ENCODE assay signal across 21 cellular contexts in genomic region chr7:47946581-47947354, GRCh38. TPM values are rescaled to one million over a fixed set of nuclear protein-coding genes. Genes with fewer than 3 reads are reported as not detected.
DNase-seq lines count a peak whose midpoint lies in the region; ATAC-seq, FAIRE-seq and TF ChIP-seq lines count a peak whose summit lies in the region.
"Had no signal": no experiment of that assay in that cellular context is flagged by ENCODE, and none has a peak within 500 bp of the region (broad histone marks: within the 10 kb centered on the region; RNA-seq: fewer than 3 reads in every experiment).

No MANE protein-coding gene starts in this region.

- intact Hi-C loops in mammary epithelial cell (cut with micrococcal nuclease) (loop anchor here (5.0 to 10.0 kb wide), 2 partner anchors 351 to 1908 kb away; no protein-coding TSS in a partner anchor), MCF 10A (cut with micrococcal nuclease) (loop anchor here (10.0 kb wide), 3 partner anchors 348 to 1908 kb away; no protein-coding TSS in a partner anchor)

- H3K4me1 Mint-ChIP-seq in MCF 10A (ENCODE audit: insufficient read depth, unreplicated experiment), result peaks cover 5% of the 10 kb centered on the region
- H3K4me1 Mint-ChIP-seq in effector memory CD8-positive, alpha-beta T cell (ENCODE audit: low read depth in 2 of 2), result no peaks in the 10 kb centered on the region
- H3K4me1 Mint-ChIP-seq: immature natural killer cell, T-cell had no signal

- POLR2A ChIA-PET in MCF 10A (lab: Yijun Ruan, JAX), result interaction anchor here (0.7 kb wide), 1 partner anchor 350 kb away, joined by 3 read pairs; no protein-coding TSS in a partner anchor

- H3K27me3 ChIP-seq in mammary epithelial cell (ENCODE audit: insufficient read depth, low read length), result no peaks in the 10 kb centered on the region
- H3K27me3 ChIP-seq in lung (ENCODE audit: control insufficient read depth, insufficient read depth), result no peaks in the 10 kb centered on the region
- H3K27me3 ChIP-seq in subcutaneous abdominal adipose tissue (ENCODE audit: control insufficient read depth in 5 of 5, insufficient read depth in 4 of 5, low read length in 5 of 5), result no peaks in the 10 kb centered on the region

- no peaks in the 10 kb centered on the region for H3K9me3 ChIP-seq in mammary epithelial cell (replicated peaks; ENCODE audit: insufficient read depth, low read length)
- H3K9me3 ChIP-seq in lung (ENCODE audit: control insufficient read depth in 2 of 2, insufficient read depth in 1 of 2, low read length in 1 of 2), result no peaks in the 10 kb centered on the region
- no peaks in the 10 kb centered on the region for H3K9me3 ChIP-seq in subcutaneous abdominal adipose tissue (ENCODE audit: control insufficient read depth in 5 of 5, low read length in 5 of 5)

- H3K79me2 ChIP-seq in mammary epithelial cell (ENCODE audit: insufficient read depth, low read length), result no peaks in the 10 kb centered on the region

- H3K9ac ChIP-seq in mammary epithelial cell (ENCODE audit: insufficient read depth, low read length), result no peak overlapping the region
- no peak overlapping the region for H3K9ac ChIP-seq in subcutaneous abdominal adipose tissue (ENCODE audit: low read length in 5 of 5)
- H3K9ac ChIP-seq: GM23248 had no signal

- H3K36me3 Mint-ChIP-seq in MCF 10A (ENCODE audit: insufficient read depth, unreplicated experiment), result no peaks in the 10 kb centered on the region
- no peaks in the 10 kb centered on the region for H3K36me3 Mint-ChIP-seq in effector memory CD8-positive, alpha-beta T cell (ENCODE audit: insufficient read depth)
- H3K36me3 Mint-ChIP-seq: immature natural killer cell; natural killer cell treated with Interleukin-12 subunit alpha and Interleukin-12 subunit beta and Interleukin-15 and Interleukin-18, amount 100 ng/mL, for 72 hours; T-cell had no signal

- FAIRE-seq in urothelium cell line (lab: Jason Lieb, UNC), result no peak
- FAIRE-seq: astrocyte had no signal

- DNase-seq in mammary epithelial cell, result peak; percentile 46
- DNase-seq in MCF 10A (ENCODE audit: unreplicated experiment), result no peak
- peak; percentile 95 for DNase-seq in dermis blood vessel endothelial cell
- DNase-seq in lung (ENCODE audit: low spot score), result no peak
- DNase-seq in effector memory CD8-positive, alpha-beta T cell, result no peak
- DNase-seq in urothelium cell line (ENCODE audit: low spot score), result no peak
- DNase-seq: activated gamma-delta T cell; CD4-positive, alpha-beta T cell; DMS53; GM23248; immature natural killer cell; NCI-H1417; NCI-H226; NK-92 treated with Interleukin-12 subunit alpha and Interleukin-12 subunit beta, amount 100 ng/mL, for 24 hours; T-cell had no signal

- no peaks in the 10 kb centered on the region for H3K9me3 Mint-ChIP-seq in MCF 10A (ENCODE audit: unreplicated experiment)
- H3K9me3 Mint-ChIP-seq in effector memory CD8-positive, alpha-beta T cell, result no peaks in the 10 kb centered on the region
- H3K9me3 Mint-ChIP-seq: CD4-positive, alpha-beta T cell; immature natural killer cell; natural killer cell treated with Interleukin-12 subunit alpha and Interleukin-12 subunit beta and Interleukin-15 and Interleukin-18, amount 100 ng/mL, for 72 hours; stimulated activated naive CD8-positive, alpha-beta T cell treated with anti-CD3 and anti-CD28 coated beads, Interleukin-15, Interleukin-2, amounts not matched to agents 100 ng/mL and 50 ng/mL, for 24 hours; T-cell had no signal

- no peak overlapping the region for H3K4me3 Mint-ChIP-seq in MCF 10A (ENCODE audit: unreplicated experiment)
- H3K4me3 Mint-ChIP-seq in effector memory CD8-positive, alpha-beta T cell, result no peak overlapping the region
- H3K4me3 Mint-ChIP-seq: CD4-positive, alpha-beta T cell; immature natural killer cell; natural killer cell treated with Interleukin-12 subunit alpha and Interleukin-12 subunit beta and Interleukin-15 and Interleukin-18, amount 100 ng/mL, for 72 hours; stimulated activated naive CD8-positive, alpha-beta T cell treated with anti-CD3 and anti-CD28 coated beads, Interleukin-15, Interleukin-2, amounts not matched to agents 100 ng/mL and 50 ng/mL, for 24 hours; T-cell had no signal

- H3K27me3 Mint-ChIP-seq in MCF 10A (ENCODE audit: insufficient read depth, unreplicated experiment), result no peaks in the 10 kb centered on the region
- H3K27me3 Mint-ChIP-seq in effector memory CD8-positive, alpha-beta T cell, result no peaks in the 10 kb centered on the region
- H3K27me3 Mint-ChIP-seq: CD4-positive, alpha-beta T cell; natural killer cell treated with Interleukin-12 subunit alpha and Interleukin-12 subunit beta and Interleukin-15 and Interleukin-18, amount 100 ng/mL, for 72 hours; stimulated activated naive CD8-positive, alpha-beta T cell treated with anti-CD3 and anti-CD28 coated beads, Interleukin-15, Interleukin-2, amounts not matched to agents 100 ng/mL and 50 ng/mL, for 24 hours; T-cell had no signal

- ATAC-seq in lung (ENCODE audit: insufficient read depth, low FRiP score) (no peak), GM19463 (IDR thresholded peaks at IDR 0.05; ENCODE audit: unreplicated experiment) (no peak)
- ATAC-seq in effector memory CD8-positive, alpha-beta T cell (replicated peaks), result no peak
- ATAC-seq: T-cell had no signal

- no peak overlapping the region for H3K4me2 ChIP-seq in mammary epithelial cell (ENCODE audit: insufficient read depth, low read depth, low read length)

- dilution Hi-C loops in mammary epithelial cell (cut with HindIII; ENCODE audit: low sequenced_read_pairs), result no loop called here

- CTCF ChIA-PET in mammary epithelial cell (lab: Charles Lee; ENCODE audit: low non-redundant PET) (no interaction called here), MCF 10A (lab: Yijun Ruan, JAX) (interaction anchor here (0.6 to 12.6 kb wide), 3 partner anchors 160 to 210 kb away, joined by 3 to 314 read pairs (median 149); no protein-coding TSS in a partner anchor)

- H3K4me1 ChIP-seq in mammary epithelial cell (ENCODE audit: insufficient read depth, low read length), result peaks cover 4% of the 10 kb centered on the region
- peaks cover 5 to 10% of the 10 kb centered on the region in 2 donors for H3K4me1 ChIP-seq in lung (ENCODE audit: control insufficient read depth in 2 of 2, insufficient read depth in 2 of 2, low read length in 2 of 2)
- H3K4me1 ChIP-seq in subcutaneous abdominal adipose tissue (ENCODE audit: control insufficient read depth in 5 of 5, insufficient read depth in 5 of 5, low read length in 5 of 5), result peaks cover 2 to 72% (median 10%) of the 10 kb centered on the region in 5 donors

- in situ Hi-C loops in mammary epithelial cell (cut with MboI; ENCODE audit: low sequenced_read_pairs in 2 of 2), result loop anchor here in 1 of 2 donors (5.0 kb wide), 1 partner anchor 206 kb away; no protein-coding TSS in a partner anchor

- BruUV-seq in mammary epithelial cell (replicated peaks; lab: Mats Ljungman, UMichigan) (no TSS peak), MCF 10A (replicated peaks; lab: Mats Ljungman, UMichigan) (no TSS peak)

- no peak overlapping the region for H3K27ac ChIP-seq in mammary epithelial cell (ENCODE audit: insufficient read depth, low read depth, low read length)
- peak overlapping the region; percentile 70 to 87 for H3K27ac ChIP-seq in lung (ENCODE audit: low read depth in 1 of 2, low read length in 1 of 2)
- peak overlapping the region; percentile 51 for H3K27ac ChIP-seq in subcutaneous abdominal adipose tissue (ENCODE audit: low read depth, low read length)
- H3K27ac ChIP-seq: GM23248, VCaP had no signal

- WGBS in mammary epithelial cell (ENCODE audit: low coverage, missing lambda C conversion rate), result 85% methylated on average over 7 of the region's 7 CpGs
- 76 to 83% methylated on average over 7 of the region's 7 CpGs for WGBS in lung, 2 donors

- H3K36me3 ChIP-seq in mammary epithelial cell (ENCODE audit: insufficient read depth, low read length) (no peaks in the 10 kb centered on the region), lung (ENCODE audit: control insufficient read depth in 2 of 2, insufficient read depth in 2 of 2, low read length in 2 of 2) (no peaks in the 10 kb centered on the region), subcutaneous abdominal adipose tissue (ENCODE audit: control insufficient read depth in 5 of 5, insufficient read depth in 5 of 5, low read length in 5 of 5) (no peaks in the 10 kb centered on the region)

- H4K20me1 ChIP-seq in mammary epithelial cell (ENCODE audit: insufficient read depth, low read length), result no peaks in the 10 kb centered on the region

- H3K4me3 ChIP-seq in mammary epithelial cell (replicated peaks in 1 of 3; ENCODE audit: insufficient read depth in 1 of 3, low read depth in 2 of 3, low read length in 3 of 3) (no peak overlapping the region), lung (no peak overlapping the region), subcutaneous abdominal adipose tissue (ENCODE audit: low read depth in 1 of 5, low read length in 5 of 5) (peak overlapping the region in 1 of 5 donors; percentile 22)
- H3K4me3 ChIP-seq: GM23248 had no signal

- TF ChIP-seq CTCF in mammary epithelial cell (conservative IDR thresholded peaks at IDR 0.05 in 1 of 2, IDR thresholded peaks at IDR 0.05 in 1 of 2; ENCODE audit: extremely low read depth in 1 of 2, insufficient read depth in 1 of 2, low read depth in 1 of 2, low read length in 2 of 2), result no peak
- TF ChIP-seq CTCF in MCF 10A (IDR thresholded peaks at IDR 0.05; ENCODE audit: unreplicated experiment), result no peak
- no peak for TF ChIP-seq CTCF in lung (IDR thresholded peaks at IDR 0.05; ENCODE audit: control extremely low read depth, extremely low read depth)

- no peak overlapping the region for H2AFZ ChIP-seq in mammary epithelial cell (ENCODE audit: low read depth, low read length)
- H2AFZ ChIP-seq: GM23248 had no signal

- H3K27ac Mint-ChIP-seq in MCF 10A (ENCODE audit: low read depth, unreplicated experiment), result no peak overlapping the region
- peak overlapping the region in 1 of 2 donors; percentile 30 for H3K27ac Mint-ChIP-seq in effector memory CD8-positive, alpha-beta T cell
- H3K27ac Mint-ChIP-seq: CD4-positive, alpha-beta T cell; immature natural killer cell; natural killer cell treated with Interleukin-12 subunit alpha and Interleukin-12 subunit beta and Interleukin-15 and Interleukin-18, amount 100 ng/mL, for 72 hours; stimulated activated naive CD8-positive, alpha-beta T cell treated with anti-CD3 and anti-CD28 coated beads, Interleukin-15, Interleukin-2, amounts not matched to agents 100 ng/mL and 50 ng/mL, for 24 hours; T-cell had no signal

RNA-seq across cellular contexts. Expression of gene PKD1L1, which starts 1.5 kb away (rescaled TPM):
- total RNA-seq in mammary epithelial cell, result under 1 TPM in 1 of 2 donors, not detected in 1; 0.17 TPM
- 0.09 TPM for polyA plus RNA-seq in mammary epithelial cell
- polyA minus RNA-seq in mammary epithelial cell, result not detected
- total RNA-seq in MCF 10A (2022), result 0.25 TPM in 1 of 2 replicates, not detected in the other
- 2.9 and 21.4 TPM in 2 replicates for total RNA-seq in dermis blood vessel endothelial cell
- total RNA-seq in lung, result under 1 TPM; 0.26 to 0.80 TPM
- polyA plus RNA-seq in lung, result 1 to 10 TPM in 1 of 2 donors, under 1 TPM in 1; 0.30 to 1.1 TPM

RNA-seq across cellular contexts. Expression of gene HUS1, which starts 32.6 kb away (rescaled TPM):
- 10 to 100 TPM; 31.3 to 36.8 TPM for total RNA-seq in mammary epithelial cell
- polyA plus RNA-seq in mammary epithelial cell, result 23.2 TPM
- polyA minus RNA-seq in mammary epithelial cell, result 12.4 TPM
- 39.9 and 42.8 TPM in 2 replicates for total RNA-seq in MCF 10A (2022)
- total RNA-seq in dermis blood vessel endothelial cell, result 16.8 and 24.5 TPM in 2 replicates
- 10 to 100 TPM; 26.5 to 33.9 TPM for total RNA-seq in lung
- polyA plus RNA-seq in lung, result 10 to 100 TPM; 10.3 to 12.1 TPM

Comparison
In these comparisons a context has a peak if more than half of its experiments do, and no peak if none do; other contexts are left out.
1. DNase-seq: peak in mammary epithelial cell (single experiment) and dermis blood vessel endothelial cell (single experiment); none in MCF 10A (single experiment), lung (single experiment), effector memory CD8-positive, alpha-beta T cell (0 of 3) and urothelium cell line (single experiment).